In the genomic region with DNA sequence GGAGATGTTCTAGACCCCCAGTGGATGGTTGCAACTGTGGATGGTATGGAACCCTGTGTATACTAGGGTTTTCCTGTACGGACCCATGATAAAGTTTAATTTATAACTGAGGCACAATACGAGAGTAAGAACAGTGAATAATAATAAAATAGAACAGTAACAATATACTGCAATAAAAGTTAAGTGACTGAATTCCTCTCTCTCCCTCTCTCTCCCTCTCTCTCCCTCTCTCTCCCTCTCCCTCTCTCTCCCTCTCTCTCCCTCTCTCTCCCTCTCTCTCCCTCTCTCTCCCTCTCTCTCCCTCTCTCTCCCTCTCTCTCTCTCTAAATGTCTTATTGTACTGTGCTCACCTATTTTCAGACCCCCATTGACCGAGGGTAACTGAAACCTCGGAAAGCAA, we compare ENCODE assay signal across 35 cellular contexts.
"Had no signal": no experiment of that assay in that cellular context is flagged by ENCODE, and none has a peak within 500 bp of the region (broad histone marks: within the 10 kb centered on the region; RNA-seq: fewer than 3 reads in every experiment).

No MANE protein-coding gene starts in this region.

- DNase-seq: Karpas-422, Kasumi-1, MG63, MM.1S, MV-4-11, NCI-H1048, NCI-H1092, NCI-H1092 treated with DMSO at 0.1 percent for 48 hours, NCI-H1105, NCI-H1105 treated with DMSO at 0.1 percent for 48 hours, NCI-H1417, NCI-H1417 treated with DMSO at 0.1 percent for 48 hours, NCI-H1436, NCI-H1436 treated with DMSO at 0.1 percent for 48 hours, NCI-H146, NCI-H1694, NCI-H1694 treated with DMSO at 0.1 percent for 48 hours, NCI-H187, NCI-H187 treated with DMSO at 0.1 percent for 48 hours, NCI-H1930, NCI-H2029, NCI-H2029 treated with DMSO at 0.1 percent for 48 hours, NCI-H2081, NCI-H2081 treated with DMSO at 0.1 percent for 48 hours, NCI-H2107, NCI-H2171, NCI-H2171 treated with DMSO at 0.1 percent for 48 hours, NCI-H2227 treated with DMSO at 0.1 percent for 48 hours, NCI-H226, NCI-H345, NCI-H446, NCI-H446 treated with DMSO at 0.1 percent for 48 hours, NCI-H510A, NCI-H510A treated with DMSO at 0.1 percent for 48 hours, NCI-H524 had no signal

- H3K4me3 ChIP-seq: MG63 had no signal

- H3K9me3 ChIP-seq: MG63 had no signal

- H3K36me3 ChIP-seq: MG63 had no signal
